8 cellular contexts compared by ENCODE assay signal in the genomic region with DNA sequence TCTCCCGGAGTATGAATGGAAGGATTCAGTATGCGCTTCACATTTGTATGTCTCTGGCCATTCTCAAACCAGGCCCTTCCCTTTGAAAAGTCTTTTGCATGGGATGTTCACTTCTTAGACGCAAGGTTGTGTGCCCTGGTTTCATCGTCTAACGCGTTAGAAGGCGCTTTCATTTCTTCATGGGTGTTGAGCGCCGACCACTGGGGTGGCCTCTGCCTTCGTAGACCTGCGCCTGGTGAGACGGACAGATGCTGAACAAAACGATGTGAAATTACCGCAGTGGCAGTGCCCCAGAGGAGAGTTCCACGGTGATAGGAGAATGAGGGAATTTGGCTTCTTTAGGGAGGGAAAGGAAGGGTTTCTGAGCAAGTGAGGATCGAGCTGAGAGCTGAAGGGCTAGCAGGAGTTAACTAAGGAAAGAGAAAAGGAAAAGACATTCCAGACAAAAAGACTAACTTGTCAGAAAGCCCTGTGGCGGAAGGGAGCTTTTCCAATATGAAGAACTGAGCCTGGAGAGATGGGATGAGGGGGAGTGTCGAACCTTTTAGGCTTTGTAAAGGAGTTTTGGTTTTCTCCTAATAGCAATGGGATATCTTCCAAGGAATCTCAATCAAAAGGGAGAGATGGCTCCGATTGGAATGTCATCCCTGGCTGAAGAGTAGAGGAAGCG. TPM values are rescaled to one million over a fixed set of nuclear protein-coding genes. Genes with fewer than 3 reads are reported as not detected.
A peak's percentile ranks its signal among the peaks of the same experiment; 100 is the strongest.
DNase-seq lines count a peak whose midpoint lies in the region; ATAC-seq and TF ChIP-seq lines count a peak whose summit lies in the region.

No MANE protein-coding gene starts in this region.

- H3K27ac Mint-ChIP-seq in activated CD4-positive, alpha-beta T cell treated with anti-CD3 and anti-CD28 coated beads for 36 hours = no peak overlapping the region
- H3K27ac Mint-ChIP-seq in endothelial cell (ENCODE audit: unreplicated experiment) (no peak overlapping the region), nephron progenitor cell (no peak overlapping the region)

- POLR2A ChIA-PET in activated CD4-positive, alpha-beta T cell treated with anti-CD3 and anti-CD28 coated beads for 36 hours (lab: Charles Lee) = interaction anchor here (0.7 to 1.8 kb wide), 3 partner anchors 9 to 169 kb away, joined by 3 to 4 read pairs (median 3); no protein-coding TSS in a partner anchor

- peaks cover 33% of the 10 kb centered on the region for H3K36me3 Mint-ChIP-seq in activated CD4-positive, alpha-beta T cell treated with anti-CD3 and anti-CD28 coated beads for 36 hours (ENCODE audit: low read depth)
- peaks cover 6% of the 10 kb centered on the region for H3K36me3 Mint-ChIP-seq in endothelial cell (ENCODE audit: low read depth, unreplicated experiment)
- H3K36me3 Mint-ChIP-seq in nephron progenitor cell (ENCODE audit: low read depth) = peaks cover 20% of the 10 kb centered on the region

- H3K27ac ChIP-seq in DND-41 (ENCODE audit: low read length) = peak overlapping the region; percentile 97
- peak overlapping the region; percentile 50 for H3K27ac ChIP-seq in KMS-11
- H3K27ac ChIP-seq in upper lobe of left lung = peak overlapping the region; percentile 88 to 97 (median 92)

- intact Hi-C loops in activated CD4-positive, alpha-beta T cell treated with anti-CD3 and anti-CD28 coated beads for 36 hours (cut with DNase I, micrococcal nuclease) = loop anchor here (2.0 to 5.0 kb wide), 8 partner anchors 58 to 953 kb away; a partner anchor contains a TSS

- TF ChIP-seq CTCF in DND-41 (IDR thresholded peaks at IDR 0.05; ENCODE audit: borderline replicate concordance, extremely low read depth, low read length, poor library complexity, severe bottlenecking) (peak; percentile 58), KMS-11 (conservative IDR thresholded peaks at IDR 0.05; ENCODE audit: low read depth, low read length) (no peak; the same call in 1 of the 2 replicates), endothelial cell (IDR thresholded peaks at IDR 0.05; ENCODE audit: unreplicated experiment) (no peak), nephron progenitor cell (IDR thresholded peaks at IDR 0.05) (no peak), upper lobe of left lung (IDR thresholded peaks at IDR 0.05) (peak in 1 of 6 experiments; percentile 16)

- H4K20me1 ChIP-seq in DND-41 (ENCODE audit: insufficient read depth, low read length) (peaks cover 47% of the 10 kb centered on the region), KMS-11 (ENCODE audit: insufficient read depth) (peaks cover 17% of the 10 kb centered on the region)

- TF ChIP-seq EP300 in upper lobe of left lung (IDR thresholded peaks at IDR 0.05) = no peak

- no peaks in the 10 kb centered on the region for H3K27me3 Mint-ChIP-seq in activated CD4-positive, alpha-beta T cell treated with anti-CD3 and anti-CD28 coated beads for 36 hours
- peaks cover 10% of the 10 kb centered on the region for H3K27me3 Mint-ChIP-seq in endothelial cell (ENCODE audit: unreplicated experiment)
- H3K27me3 Mint-ChIP-seq in nephron progenitor cell (ENCODE audit: low read depth, poor library complexity) = no peaks in the 10 kb centered on the region

- 1 to 4% methylated on average over 20 of the region's 20 CpGs for WGBS in upper lobe of left lung, 2 donors

- H3K9me3 ChIP-seq in DND-41 (ENCODE audit: insufficient read depth, low read length, severe bottlenecking) (no peaks in the 10 kb centered on the region), upper lobe of left lung (no peaks in the 10 kb centered on the region)

- H3K36me3 ChIP-seq in DND-41 (ENCODE audit: insufficient read depth, low read length) = peaks cover 37% of the 10 kb centered on the region
- no peaks in the 10 kb centered on the region for H3K36me3 ChIP-seq in KMS-11 (ENCODE audit: insufficient read depth)
- no peaks in the 10 kb centered on the region for H3K36me3 ChIP-seq in upper lobe of left lung

- peak; percentile 54 for DNase-seq in DND-41
- DNase-seq in activated CD4-positive, alpha-beta T cell treated with anti-CD3 and anti-CD28 coated beads for 36 hours = peak; percentile 68
- DNase-seq in endothelial cell (ENCODE audit: low spot score) = peak; percentile 28
- peak; percentile 35 for DNase-seq in nephron progenitor cell
- peak in 1 of 2 donors; percentile 39 for DNase-seq in upper lobe of left lung
- DNase-seq in kidney glomerular epithelial cell (lab: John Stamatoyannopoulos, UW) = no peak

- TF ChIP-seq POLR2A in upper lobe of left lung (IDR thresholded peaks at IDR 0.05) = no peak

- H3K9me3 Mint-ChIP-seq in activated CD4-positive, alpha-beta T cell treated with anti-CD3 and anti-CD28 coated beads for 36 hours (ENCODE audit: low read depth) = no peaks in the 10 kb centered on the region
- no peaks in the 10 kb centered on the region for H3K9me3 Mint-ChIP-seq in endothelial cell (ENCODE audit: unreplicated experiment)
- H3K9me3 Mint-ChIP-seq in nephron progenitor cell = no peaks in the 10 kb centered on the region

- H3K4me2 ChIP-seq in DND-41 (ENCODE audit: insufficient read depth, low read length) = peak overlapping the region; percentile 83
- peak overlapping the region; percentile 88 for H3K4me2 ChIP-seq in KMS-11

- no peaks in the 10 kb centered on the region for H3K27me3 ChIP-seq in DND-41 (ENCODE audit: insufficient read depth, low read length, poor library complexity)
- no peaks in the 10 kb centered on the region for H3K27me3 ChIP-seq in KMS-11 (ENCODE audit: insufficient read depth, low read depth)
- no peaks in the 10 kb centered on the region for H3K27me3 ChIP-seq in upper lobe of left lung

- H3K9ac ChIP-seq in DND-41 (ENCODE audit: low read depth, low read length) = peak overlapping the region; percentile 77
- peak overlapping the region; percentile 40 for H3K9ac ChIP-seq in KMS-11

- ATAC-seq in DND-41 (ENCODE audit: insufficient read depth, low read depth) (peak; percentile 9; the same call in 1 of the 3 replicates), GM21367 (IDR thresholded peaks at IDR 0.05; ENCODE audit: unreplicated experiment) (peak; percentile 21), upper lobe of left lung (ENCODE audit: low FRiP score in 2 of 2) (no peak)
- peak; percentile 17 for ATAC-seq in activated CD4-positive, alpha-beta T cell treated with anti-CD3 and anti-CD28 coated beads for 36 hours

- H3K79me2 ChIP-seq in DND-41 (ENCODE audit: insufficient read depth, low read length) (peaks cover 92% of the 10 kb centered on the region), KMS-11 (ENCODE audit: insufficient read depth, low read depth) (peaks cover 80% of the 10 kb centered on the region)

- peak overlapping the region; percentile 81 for H3K4me3 ChIP-seq in DND-41 (ENCODE audit: low read depth in 1 of 2, low read length in 2 of 2)
- H3K4me3 ChIP-seq in KMS-11 (IDR thresholded peaks at IDR 0.05; ENCODE audit: insufficient read depth, low read depth, low read length) = peak overlapping the region; percentile 84
- H3K4me3 ChIP-seq in upper lobe of left lung = peak overlapping the region; percentile 67 to 96 (median 84)

- H3K4me1 Mint-ChIP-seq in activated CD4-positive, alpha-beta T cell treated with anti-CD3 and anti-CD28 coated beads for 36 hours = peaks cover 41% of the 10 kb centered on the region
- peaks cover 31% of the 10 kb centered on the region for H3K4me1 Mint-ChIP-seq in endothelial cell (ENCODE audit: unreplicated experiment)
- H3K4me1 Mint-ChIP-seq in nephron progenitor cell = peaks cover 23% of the 10 kb centered on the region

- H3K4me1 ChIP-seq in DND-41 (ENCODE audit: insufficient read depth, low read length) (peaks cover 56% of the 10 kb centered on the region), KMS-11 (ENCODE audit: low read depth, poor library complexity, severe bottlenecking) (peaks cover 42% of the 10 kb centered on the region), upper lobe of left lung (peaks cover 48 to 58% (median 50%) of the 10 kb centered on the region in 4 donors)

- H3K4me3 Mint-ChIP-seq in activated CD4-positive, alpha-beta T cell treated with anti-CD3 and anti-CD28 coated beads for 36 hours = no peak overlapping the region
- H3K4me3 Mint-ChIP-seq in endothelial cell (ENCODE audit: unreplicated experiment) (no peak overlapping the region), nephron progenitor cell (no peak overlapping the region)

- peak overlapping the region; percentile 79 for H2AFZ ChIP-seq in DND-41 (ENCODE audit: low read depth, low read length)
- peak overlapping the region; percentile 67 for H2AFZ ChIP-seq in KMS-11 (ENCODE audit: low read depth)

- CTCF ChIA-PET in activated CD4-positive, alpha-beta T cell treated with anti-CD3 and anti-CD28 coated beads for 36 hours (lab: Charles Lee) = interaction anchor here (0.7 to 3.3 kb wide), 13 partner anchors 12 to 163 kb away, joined by 3 to 18 read pairs (median 4); no protein-coding TSS in a partner anchor

RNA-seq across cellular contexts. Expression of a gene that starts 0.9 kb away (rescaled TPM):
- total RNA-seq in activated CD4-positive, alpha-beta T cell treated with anti-CD3 and anti-CD28 coated beads for 36 hours = 10 to 100 TPM; 35.6 to 37.4 TPM
- total RNA-seq in endothelial cell (ENCODE audit: unreplicated experiment) = 40.4 TPM
- total RNA-seq in upper lobe of left lung = 10 to 100 TPM in 4 of 6 donors, 1 to 10 TPM in 2; 5.0 to 32.6 (median 25.4) TPM

RNA-seq across cellular contexts. Expression of a gene that starts 1.3 kb away (rescaled TPM):
- total RNA-seq in activated CD4-positive, alpha-beta T cell treated with anti-CD3 and anti-CD28 coated beads for 36 hours = 10 to 100 TPM; 38.6 to 42.9 TPM
- total RNA-seq in endothelial cell (ENCODE audit: unreplicated experiment) = 48.2 TPM
- total RNA-seq in upper lobe of left lung = 10 to 100 TPM; 31.1 to 90.1 (median 51.3) TPM

RNA-seq across cellular contexts. Expression of a gene that starts 38.0 kb away (rescaled TPM):
- total RNA-seq in activated CD4-positive, alpha-beta T cell treated with anti-CD3 and anti-CD28 coated beads for 36 hours = 10 to 100 TPM; 22.3 to 26.1 TPM
- total RNA-seq in endothelial cell (ENCODE audit: unreplicated experiment) (24.7 TPM), upper lobe of left lung (10 to 100 TPM; 20.8 to 77.5 (median 26.5) TPM)

Comparison
In these comparisons a context has a peak if more than half of its experiments do, and no peak if none do; other contexts are left out.
1. ATAC-seq: peak in DND-41 (single experiment), GM21367 (single experiment) and activated CD4-positive, alpha-beta T cell treated with anti-CD3 and anti-CD28 coated beads for 36 hours (single experiment); none in upper lobe of left lung (0 of 2).
2. Peak in every context shown above with its lines, with median percentiles within 50 percentile points of each other: H3K27ac ChIP-seq and H3K4me3 ChIP-seq.